26 cellular contexts compared by ENCODE assay signal in the genomic region with DNA sequence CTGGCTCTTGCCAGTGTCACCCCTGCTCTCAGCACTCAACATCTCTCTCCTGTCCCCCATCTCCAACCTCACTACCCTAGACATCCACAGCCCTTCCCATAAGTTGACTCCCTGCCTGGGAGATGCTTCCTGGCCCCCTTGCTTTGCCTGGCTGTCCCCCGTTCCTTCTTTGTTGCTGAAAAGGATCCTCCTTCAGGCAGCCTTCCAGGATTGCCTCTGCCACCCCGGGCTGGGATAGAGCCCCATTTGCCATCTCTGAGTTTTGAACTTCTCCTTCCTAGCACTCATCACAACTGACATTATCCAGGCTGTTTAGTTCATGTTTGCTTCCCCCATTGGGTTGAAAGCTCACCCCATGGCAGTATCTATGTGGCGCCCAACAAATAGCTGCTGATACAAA. TPM values are rescaled to one million over a fixed set of nuclear protein-coding genes. Genes with fewer than 3 reads are reported as not detected.
A peak's percentile ranks its signal among the peaks of the same experiment; 100 is the strongest.
DNase-seq lines count a peak whose midpoint lies in the region; ATAC-seq, FAIRE-seq and TF ChIP-seq lines count a peak whose summit lies in the region.
"Had no signal": no experiment of that assay in that cellular context is flagged by ENCODE, and none has a peak within 500 bp of the region (broad histone marks: within the 10 kb centered on the region; RNA-seq: fewer than 3 reads in every experiment).

No MANE protein-coding gene starts in this region.

- H3K9me2 ChIP-seq in OCI-LY7 (ENCODE audit: insufficient read depth, low read length), result no peaks in the 10 kb centered on the region

- H2AFZ ChIP-seq in K562 (ENCODE audit: low read depth, low read length) (no peak overlapping the region), OCI-LY7 (ENCODE audit: low read length) (no peak overlapping the region)
- H2AFZ ChIP-seq: GM23338 had no signal

- CTCF ChIA-PET in K562 (lab: Yijun Ruan, JAX; ENCODE audit: low intra/inter-chr PET ratio) (interaction anchor here (0.6 kb wide), 1 partner anchor 35 kb away, joined by 3 read pairs; no protein-coding TSS in a partner anchor), OCI-LY7 (lab: Charles Lee; ENCODE audit: unreplicated experiment) (no interaction called here)

- TF ChIP-seq POLR2A in K562 (conservative IDR thresholded peaks at IDR 0.05) (no peak), uterus (IDR thresholded peaks at IDR 0.05) (no peak)

- H3K9me3 ChIP-seq in K562 (replicated peaks; ENCODE audit: control insufficient read depth, insufficient read depth, low read depth, low read length) (no peaks in the 10 kb centered on the region), uterus (no peaks in the 10 kb centered on the region), OCI-LY7 (ENCODE audit: low read length) (no peaks in the 10 kb centered on the region)
- H3K9me3 ChIP-seq: BE2C, HAP-1 had no signal

- no peak for TF ChIP-seq EP300 in K562 (IDR thresholded peaks at IDR 0.05; ENCODE audit: low read length)

- no peak for ATAC-seq in K562
- ATAC-seq: GM23338 had no signal

- H3K36me3 Mint-ChIP-seq in T-helper 2 cell treated with Interferon-gamma antibody and Interleukin-4, amounts not matched to agents 5 μg/mL and 100 μg/mL, for 36 hours (ENCODE audit: low read depth), result no peaks in the 10 kb centered on the region
- peaks cover 2% of the 10 kb centered on the region for H3K36me3 Mint-ChIP-seq in neural crest cell (ENCODE audit: low read depth)
- H3K36me3 Mint-ChIP-seq: CD4-positive, alpha-beta memory T cell had no signal

- in situ Hi-C loops in K562 (cut with MboI), result no loop called here

- H3K79me2 ChIP-seq in K562 (ENCODE audit: control insufficient read depth, insufficient read depth, low read length) (no peaks in the 10 kb centered on the region), OCI-LY7 (ENCODE audit: insufficient read depth, low read depth, low read length) (no peaks in the 10 kb centered on the region)

- H3K9me3 Mint-ChIP-seq in T-helper 2 cell treated with Interferon-gamma antibody and Interleukin-4, amounts not matched to agents 5 μg/mL and 100 μg/mL, for 36 hours, result no peaks in the 10 kb centered on the region
- H3K9me3 Mint-ChIP-seq in neural crest cell, result no peaks in the 10 kb centered on the region
- H3K9me3 Mint-ChIP-seq: GM23338, HFFc6 had no signal

- H3K27ac Mint-ChIP-seq in T-helper 2 cell treated with Interferon-gamma antibody and Interleukin-4, amounts not matched to agents 5 μg/mL and 100 μg/mL, for 36 hours, result peak overlapping the region; percentile 27
- H3K27ac Mint-ChIP-seq in neural crest cell (ENCODE audit: unreplicated experiment), result peak overlapping the region; percentile 84
- H3K27ac Mint-ChIP-seq: GM23338, HFFc6 had no signal

- DNase-seq in T-helper 2 cell treated with Interferon-gamma antibody and Interleukin-4, amounts not matched to agents 5 μg/mL and 100 μg/mL, for 36 hours (ENCODE audit: low spot score), result no peak
- DNase-seq in T-helper 2 cell (no peak), K562 (ENCODE audit: extremely low read depth in 1 of 4, low spot score in 3 of 4) (no peak), neural crest cell (ENCODE audit: low read depth, low spot score) (no peak), uterus (no peak), coronary artery (ENCODE audit: low spot score) (no peak), OCI-LY7 (ENCODE audit: low spot score) (no peak)
- DNase-seq: ACHN; AML-193; BE2C; Calu3; CD4-positive, alpha-beta memory T cell; COR-L47; DMS53; DMS79 treated with DMSO at 0.1 percent for 48 hours; GF-D8; HFFc6 had no signal

- no peak overlapping the region for H3K9ac ChIP-seq in K562 (ENCODE audit: insufficient read depth in 1 of 2, low read depth in 2 of 2, low read length in 2 of 2)
- H3K9ac ChIP-seq: BLaER1 treated with 17β-estradiol and CSF1 and Interleukin-3, amounts not matched to agents 10 nM and 100 nM had no signal

- H3K9me1 ChIP-seq in K562 (ENCODE audit: control insufficient read depth, insufficient read depth, low read length), result no peaks in the 10 kb centered on the region

- H3K4me3 Mint-ChIP-seq in T-helper 2 cell treated with Interferon-gamma antibody and Interleukin-4, amounts not matched to agents 5 μg/mL and 100 μg/mL, for 36 hours, result no peak overlapping the region
- H3K4me3 Mint-ChIP-seq in neural crest cell, result no peak overlapping the region
- H3K4me3 Mint-ChIP-seq: CD4-positive, alpha-beta memory T cell; GM23338; HFFc6 had no signal

- WGBS in K562 (ENCODE audit: insufficient coverage, low coverage, missing lambda C conversion rate), result 0% methylated on average over 3 of the region's 3 CpGs

- H3K4me2 ChIP-seq in K562 (ENCODE audit: insufficient read depth, low read length) (no peak overlapping the region), OCI-LY7 (ENCODE audit: low read length) (no peak overlapping the region)
- H3K4me2 ChIP-seq: GM23338 had no signal

- H3K27ac ChIP-seq in K562 (ENCODE audit: extremely low read depth, low read depth, low read length), result no peak overlapping the region
- H3K27ac ChIP-seq in uterus, result no peak overlapping the region
- no peak overlapping the region for H3K27ac ChIP-seq in coronary artery
- no peak overlapping the region for H3K27ac ChIP-seq in OCI-LY7 (ENCODE audit: low read depth, low read length, poor library complexity, severe bottlenecking)
- H3K27ac ChIP-seq: 22Rv1; BLaER1 treated with 17β-estradiol and CSF1 and Interleukin-3, amounts not matched to agents 10 nM and 100 nM had no signal

- H3K4me1 ChIP-seq in K562 (replicated peaks in 1 of 2; ENCODE audit: control insufficient read depth in 2 of 2, insufficient read depth in 2 of 2, low read length in 2 of 2) (no peaks in the 10 kb centered on the region; a peak in 1 of 5 replicates), uterus (no peaks in the 10 kb centered on the region), OCI-LY7 (ENCODE audit: insufficient read depth, low read length, poor library complexity, severe bottlenecking) (no peaks in the 10 kb centered on the region)
- H3K4me1 ChIP-seq: BE2C, HAP-1 had no signal

- no peak for FAIRE-seq in K562 (lab: Jason Lieb, UNC)
- FAIRE-seq: A204.1, GM12891, GM18507, H54 had no signal

- H3K4me1 Mint-ChIP-seq in T-helper 2 cell treated with Interferon-gamma antibody and Interleukin-4, amounts not matched to agents 5 μg/mL and 100 μg/mL, for 36 hours (ENCODE audit: low read depth), result peaks cover 12% of the 10 kb centered on the region
- no peaks in the 10 kb centered on the region for H3K4me1 Mint-ChIP-seq in neural crest cell

- no peak for TF ChIP-seq RAD21 in K562 (CRISPR knock-in tag; conservative IDR thresholded peaks at IDR 0.05 in 1 of 2, IDR thresholded peaks at IDR 0.05 in 1 of 2)

- no peaks in the 10 kb centered on the region for H3K36me3 ChIP-seq in K562 (ENCODE audit: control insufficient read depth, insufficient read depth, low read length)
- H3K36me3 ChIP-seq in uterus, result no peaks in the 10 kb centered on the region
- no peaks in the 10 kb centered on the region for H3K36me3 ChIP-seq in OCI-LY7 (ENCODE audit: insufficient read depth, low read length)
- H3K36me3 ChIP-seq: BE2C, HAP-1 had no signal

- no peak for TF ChIP-seq CTCF in K562 (IDR thresholded peaks at IDR 0.05 in 2 of 3, conservative IDR thresholded peaks at IDR 0.05 in 1 of 3; ENCODE audit: insufficient read depth in 2 of 3, low read depth in 1 of 3, low read length in 3 of 3)
- no peak for TF ChIP-seq CTCF in neural crest cell (conservative IDR thresholded peaks at IDR 0.05)
- no peak for TF ChIP-seq CTCF in uterus (IDR thresholded peaks at IDR 0.05)
- no peak for TF ChIP-seq CTCF in coronary artery (IDR thresholded peaks at IDR 0.05)
- TF ChIP-seq CTCF in OCI-LY7 (conservative IDR thresholded peaks at IDR 0.05; ENCODE audit: low read length), result no peak

- no peak overlapping the region for H3K4me3 ChIP-seq in K562
- H3K4me3 ChIP-seq in uterus, result no peak overlapping the region
- H3K4me3 ChIP-seq in coronary artery, result no peak overlapping the region
- no peak overlapping the region for H3K4me3 ChIP-seq in OCI-LY7 (ENCODE audit: low read depth, low read length, poor library complexity, severe bottlenecking)
- H3K4me3 ChIP-seq: BLaER1 treated with 17β-estradiol and CSF1 and Interleukin-3, amounts not matched to agents 10 nM and 100 nM; GM23338; HAP-1 had no signal

- POLR2A ChIA-PET in K562 (lab: Yijun Ruan, JAX), result no interaction called here
- POLR2A ChIA-PET in OCI-LY7 (lab: Charles Lee), result no interaction called here

- H4K20me1 ChIP-seq in K562 (replicated peaks; ENCODE audit: control insufficient read depth, insufficient read depth, low read length) (no peaks in the 10 kb centered on the region), OCI-LY7 (ENCODE audit: insufficient read depth, low read length) (no peaks in the 10 kb centered on the region)
- H4K20me1 ChIP-seq: BLaER1 treated with 17β-estradiol and CSF1 and Interleukin-3, amounts not matched to agents 10 nM and 100 nM had no signal

- intact Hi-C loops in K562 (cut with micrococcal nuclease) (no loop called here), uterus (cut with DNase I; ENCODE audit: low total_unique reads) (no loop called here), OCI-LY7 (cut with micrococcal nuclease; ENCODE audit: unreplicated experiment) (no loop called here)

- H3K27me3 Mint-ChIP-seq in T-helper 2 cell treated with Interferon-gamma antibody and Interleukin-4, amounts not matched to agents 5 μg/mL and 100 μg/mL, for 36 hours (ENCODE audit: low read depth), result peaks cover 4% of the 10 kb centered on the region
- H3K27me3 Mint-ChIP-seq in neural crest cell (ENCODE audit: low read depth), result no peaks in the 10 kb centered on the region
- H3K27me3 Mint-ChIP-seq: CD4-positive, alpha-beta memory T cell had no signal

- BruUV-seq in K562 (replicated peaks; lab: Mats Ljungman, UMichigan) (no TSS peak), OCI-LY7 (replicated peaks; lab: Mats Ljungman, UMichigan) (no TSS peak)

- H3K27me3 ChIP-seq in K562 (ENCODE audit: control insufficient read depth in 2 of 2, insufficient read depth in 2 of 2, low read length in 2 of 2), result peaks cover 20 to 72% of the 10 kb centered on the region in 2 experiments
- H3K27me3 ChIP-seq in uterus, result no peaks in the 10 kb centered on the region
- H3K27me3 ChIP-seq: BE2C; BLaER1 treated with 17β-estradiol and CSF1 and Interleukin-3, amounts not matched to agents 10 nM and 100 nM had no signal

RNA-seq across cellular contexts. Expression of gene CPAMD8, which starts 20.0 kb away (rescaled TPM):
- 7.2 and 17.1 TPM in 2 replicates for total RNA-seq in K562 (2011; cell fraction: chromatin; rRNA removed; ENCODE audit: low replicate concordance)
- 12.9 and 14.3 TPM in 2 replicates for total RNA-seq in K562 (2011; cell fraction: nucleolus; rRNA removed)
- 12.8 and 15.2 TPM in 2 replicates for total RNA-seq in K562 (2011; cell fraction: nucleoplasm; rRNA removed)
- 1.3 and 2.1 TPM in 2 replicates for total RNA-seq in K562 (2014; rRNA removed)
- total RNA-seq in K562 (2014; rRNA removed; fragmentation: Illumina TruSeq; extraction: Trizol), result 0.29 and 0.69 TPM in 2 replicates
- total RNA-seq in K562 (2015; rRNA removed; fragmentation: Illumina TruSeq; extraction: Trizol), result 0.62 and 0.64 TPM in 2 replicates
- 1.5 and 2.0 TPM in 2 replicates for total RNA-seq in K562 (2021)
- polyA plus RNA-seq in K562 (2011; rRNA removed), result 1.7 and 3.0 TPM in 2 replicates
- polyA plus RNA-seq in K562 (2011; cell fraction: cytosol; rRNA removed), result 3.3 and 4.3 TPM in 2 replicates
- polyA plus RNA-seq in K562 (2011; cell fraction: nucleus; rRNA removed), result 7.2 and 7.8 TPM in 2 replicates
- 2.8 and 4.4 TPM in 2 replicates for polyA plus RNA-seq in K562 (2012)
- polyA plus RNA-seq in K562 (2014; fragmentation: Illumina TruSeq; extraction: Trizol), result 1.1 and 1.9 TPM in 2 replicates
- polyA plus RNA-seq in K562 (2014; fragmentation: Nextera tagmentation; extraction: Ambion mirVana), result under 1 TPM; 0.20 TPM
- polyA plus RNA-seq in K562 (2014; rRNA removed), result 1.8 and 2.1 TPM in 2 replicates
- 1.4 and 2.1 TPM in 2 replicates for polyA minus RNA-seq in K562 (2011; rRNA and poly(A)+ RNA removed)
- 1.1 and 4.8 TPM in 2 replicates for polyA minus RNA-seq in K562 (2011; cell fraction: cytosol; rRNA and poly(A)+ RNA removed)
- 2.7 and 5.3 TPM in 2 replicates for polyA minus RNA-seq in K562 (2011; cell fraction: nucleus; rRNA and poly(A)+ RNA removed)
- total RNA-seq in neural crest cell, result 14.5 and 17.0 TPM in 2 replicates
- 10 to 100 TPM in 3 of 4 donors, 1 to 10 TPM in 1; 2.8 to 18.3 (median 15.7) TPM for total RNA-seq in uterus
- total RNA-seq in OCI-LY7 (2014; rRNA removed; shearing (Covaris generic)), result 0.32 TPM in 1 of 2 replicates, not detected in the other
- 1.2 TPM in 2 replicates for total RNA-seq in OCI-LY7 (2022)
- total RNA-seq: Daoy had no signal
